23 cellular contexts compared by ENCODE assay signal in the genomic region with DNA sequence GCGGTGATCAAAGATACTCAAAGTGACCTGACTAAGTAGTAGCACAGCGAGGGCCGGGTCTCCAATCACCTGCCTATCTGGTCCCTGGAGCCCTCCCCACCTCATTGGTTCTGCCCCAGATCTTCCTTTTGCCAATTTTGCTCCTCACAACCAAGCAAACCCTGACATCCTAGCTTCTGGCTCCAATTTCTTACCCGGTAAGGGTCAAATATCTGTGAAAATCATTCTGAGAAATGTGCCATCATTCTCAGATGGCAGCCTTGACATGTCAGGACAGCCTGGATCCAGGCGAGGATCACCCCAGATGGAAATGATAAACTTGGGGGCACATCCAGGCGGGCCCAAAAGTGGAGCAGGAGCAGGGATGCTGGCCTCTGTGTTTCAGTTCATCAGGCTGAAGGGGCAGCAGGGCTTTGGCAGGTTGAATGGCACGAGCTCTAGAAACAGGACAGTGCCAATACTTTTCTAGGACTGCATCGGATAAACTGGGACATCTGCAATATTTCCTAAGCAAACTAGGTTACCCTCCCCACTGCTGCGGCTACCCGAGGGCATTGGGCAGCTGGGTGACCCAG.
"Had no signal": no experiment of that assay in that cellular context is flagged by ENCODE, and none has a peak within 500 bp of the region (broad histone marks: within the 10 kb centered on the region; RNA-seq: fewer than 3 reads in every experiment).

No MANE protein-coding gene starts in this region.

- H3K36me3 Mint-ChIP-seq: mesothelial cell of epicardium; naive B cell; natural killer cell; neural progenitor cell; stimulated activated naive B cell treated with anti-CD40 and anti-IgM and Interleukin-4, amounts not matched to agents 10 μg/mL and 1 μg/mL and 100 μg/mL, for 72 hours had no signal

- H3K27me3 Mint-ChIP-seq: naive B cell; stimulated activated naive B cell treated with anti-CD40 and anti-IgM and Interleukin-4, amounts not matched to agents 10 μg/mL and 1 μg/mL and 100 μg/mL, for 72 hours had no signal

- H3K4me1 Mint-ChIP-seq: naive B cell; natural killer cell; neural progenitor cell; stimulated activated naive B cell treated with anti-CD40 and anti-IgM and Interleukin-4, amounts not matched to agents 10 μg/mL and 1 μg/mL and 100 μg/mL, for 72 hours had no signal

- H3K9me3 Mint-ChIP-seq: mesothelial cell of epicardium had no signal

- H3K27ac Mint-ChIP-seq: mesothelial cell of epicardium; naive B cell; natural killer cell; neural progenitor cell; stimulated activated naive B cell treated with anti-CD40 and anti-IgM and Interleukin-4, amounts not matched to agents 10 μg/mL and 1 μg/mL and 100 μg/mL, for 72 hours had no signal

- H3K4me3 Mint-ChIP-seq: mesothelial cell of epicardium; naive B cell; natural killer cell; nephron progenitor cell; neural progenitor cell; stimulated activated naive B cell treated with anti-CD40 and anti-IgM and Interleukin-4, amounts not matched to agents 10 μg/mL and 1 μg/mL and 100 μg/mL, for 72 hours had no signal

- DNase-seq: islet precursor cell; left ventricle myocardium inferior; mesendoderm; naive B cell; natural killer cell; nephron progenitor cell; pancreas; retina; right cardiac atrium; stimulated activated CD4-positive, alpha-beta T cell treated with anti-CD3 and anti-CD28 coated beads, Interleukin-12 subunit alpha, Interleukin-12 subunit beta, amount 100 ng/mL, for 4 hours; stimulated activated CD4-positive, alpha-beta T cell treated with anti-CD3 and anti-CD28 coated beads, Interleukin-15, amount 100 ng/mL, for 24 hours; stimulated activated CD4-positive, alpha-beta T cell treated with anti-CD3 and anti-CD28 coated beads, Interleukin-2, amount 100 ng/mL, for 24 hours; stimulated activated CD4-positive, alpha-beta T cell treated with anti-CD3 and anti-CD28 coated beads, Interleukin-4, amount 100 ng/mL, for 1 hour; stimulated activated naive B cell treated with anti-CD40 and anti-IgM and Interleukin-4, amounts not matched to agents 10 μg/mL and 1 μg/mL and 100 μg/mL, for 72 hours; stimulated activated naive CD8-positive, alpha-beta T cell treated with anti-CD3 and anti-CD28 coated beads, Interleukin-15, Interleukin-2, amounts not matched to agents 100 U/mL and 50 U/mL, for 24 hours; stomach; testis; thyroid gland; trophoblast cell; upper lobe of right lung; uterus had no signal
